ENCODE assay signal across 8 cellular contexts in the genomic region with DNA sequence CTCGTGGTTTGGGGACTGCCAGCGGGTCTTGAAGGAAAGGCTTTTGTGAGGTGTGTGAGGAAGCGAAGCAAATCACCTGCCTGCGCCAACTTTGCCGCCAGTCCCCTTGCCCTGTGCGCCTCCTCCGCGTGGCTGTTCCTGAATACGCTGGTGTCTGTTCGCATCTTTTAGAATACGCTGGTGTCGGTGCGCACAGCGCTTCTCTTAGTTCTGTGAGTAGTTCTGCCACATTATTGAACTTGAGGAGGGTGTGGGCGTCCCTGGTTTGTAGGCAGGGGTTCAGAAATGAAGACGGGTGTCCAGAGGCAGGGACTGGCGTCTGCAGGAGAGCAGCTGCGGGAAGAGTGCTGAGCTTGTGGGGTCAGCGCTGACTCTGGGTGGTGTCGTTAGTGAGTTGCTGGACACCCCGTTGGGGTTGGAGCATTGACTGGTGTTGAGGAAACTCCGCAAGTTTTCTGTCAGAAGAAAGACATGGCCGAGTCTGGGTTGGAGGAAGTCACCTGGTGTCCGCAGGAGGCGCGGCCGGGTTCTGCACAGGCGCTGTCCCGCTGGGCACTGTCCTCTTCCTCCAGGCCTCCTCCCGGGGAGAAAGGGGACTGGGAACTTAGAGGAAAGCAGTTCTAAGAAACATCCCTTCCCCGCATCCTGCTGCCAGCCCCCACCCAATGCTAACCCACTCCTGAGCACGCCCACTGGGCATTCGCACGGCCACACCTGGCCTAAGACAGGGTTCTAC.
DNase-seq lines count a peak whose midpoint lies in the region; ATAC-seq lines count a peak whose summit lies in the region.

No MANE protein-coding gene starts in this region.

- peak overlapping the region; percentile 91 for H3K27ac ChIP-seq in caudate nucleus (ENCODE audit: low read depth, low read length)

- peak; percentile 17 for ATAC-seq in HG02973 (IDR thresholded peaks at IDR 0.05; ENCODE audit: unreplicated experiment)

- DNase-seq in NCI-H510A treated with DMSO at 0.1 percent for 48 hours (lab: John Stamatoyannopoulos, UW) (peak; percentile 15), NCI-H510A (lab: John Stamatoyannopoulos, UW) (no peak), RKO (ENCODE audit: low spot score) (peak; percentile 82), caudate nucleus (lab: John Stamatoyannopoulos, UW) (peak in 23 of 61 donors; percentile 12 to 66 (median 45)), islet precursor cell (peak; percentile 84), NCI-H748 treated with DMSO at 0.1 percent for 48 hours (lab: John Stamatoyannopoulos, UW) (no peak)
- peak; percentile 36 for DNase-seq in stimulated activated CD4-positive, alpha-beta T cell treated with anti-CD3 and anti-CD28 coated beads, Interleukin-1b, Interleukin-23, amount 100 ng/mL, for 48 hours

Comparison
In these comparisons a context has a peak if more than half of its experiments do, and no peak if none do; other contexts are left out.
1. DNase-seq: peak in NCI-H510A treated with DMSO at 0.1 percent for 48 hours (single experiment), RKO (single experiment), islet precursor cell (single experiment) and stimulated activated CD4-positive, alpha-beta T cell treated with anti-CD3 and anti-CD28 coated beads, Interleukin-1b, Interleukin-23, amount 100 ng/mL, for 48 hours (single experiment); none in NCI-H510A (single experiment) and NCI-H748 treated with DMSO at 0.1 percent for 48 hours (single experiment).